In the genomic region with DNA sequence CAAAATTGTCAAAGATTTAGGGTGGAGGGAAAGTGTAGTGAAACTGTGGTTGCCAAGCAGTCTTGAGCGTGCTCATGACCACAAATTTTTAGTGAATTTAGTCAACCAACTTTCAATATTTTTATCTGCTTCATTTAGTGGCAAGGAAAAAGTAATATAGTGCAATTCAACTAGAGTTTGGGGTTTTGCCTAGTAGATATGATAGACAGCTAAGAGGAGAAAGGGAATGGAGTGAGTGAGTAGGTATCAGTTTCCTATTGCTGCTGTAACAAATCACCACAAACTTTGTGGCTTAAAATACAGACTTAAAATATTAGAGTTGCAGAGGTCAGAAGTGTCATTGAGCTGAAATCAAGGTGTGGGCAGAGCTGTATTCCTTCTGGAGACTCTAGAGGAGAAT, we compare ENCODE assay signal across 1 cellular context.
TF ChIP-seq lines count a peak whose summit lies in the region.

No MANE protein-coding gene starts in this region.

TF ChIP-seq in HepG2, 621 proteins besides CTCF, POLR2A, EP300 and RAD21:
- TF ChIP-seq ZNF12 (CRISPR knock-in tag; IDR thresholded peaks at IDR 0.05) (peak; percentile 71), ZNF484 (CRISPR knock-in tag; IDR thresholded peaks at IDR 0.05; ENCODE audit: borderline replicate concordance, low read depth) (no peak)
